ENCODE assay signal across 24 cellular contexts in genomic region chr13:111212517-111212873, GRCh38.
DNase-seq lines count a peak whose midpoint lies in the region; ATAC-seq, FAIRE-seq and TF ChIP-seq lines count a peak whose summit lies in the region.
"Had no signal": no experiment of that assay in that cellular context is flagged by ENCODE, and none has a peak within 500 bp of the region (broad histone marks: within the 10 kb centered on the region; RNA-seq: fewer than 3 reads in every experiment).

No MANE protein-coding gene starts in this region.

- H3K9me3 Mint-ChIP-seq in naive thymus-derived CD4-positive, alpha-beta T cell = no peaks in the 10 kb centered on the region
- no peaks in the 10 kb centered on the region for H3K9me3 Mint-ChIP-seq in activated naive CD4-positive, alpha-beta T cell treated with anti-CD3 and anti-CD28 coated beads for 36 hours
- H3K9me3 Mint-ChIP-seq: activated CD4-positive, alpha-beta T cell treated with anti-CD3 and anti-CD28 coated beads, Interleukin-2, amount 10 ng/mL, durations not matched to agents 24 days and 14 days; activated naive CD4-positive, alpha-beta T cell treated with anti-CD3 and anti-CD28 coated beads, Interleukin-2, amount 10 ng/mL, durations not matched to agents 7 days and 5 days; immature natural killer cell; nephron; T-helper 1 cell treated with Interleukin-12 subunit alpha and Interleukin-12 subunit beta and Interleukin-4 antibody, amounts not matched to agents 30 μg/mL and 1 μg/mL, for 36 hours had no signal

- CTCF ChIA-PET in naive thymus-derived CD4-positive, alpha-beta T cell (lab: Charles Lee) = interaction anchor here (0.8 kb wide), 1 partner anchor 145 kb away, joined by 3 read pairs; no protein-coding TSS in a partner anchor
- CTCF ChIA-PET in activated naive CD4-positive, alpha-beta T cell treated with anti-CD3 and anti-CD28 coated beads for 36 hours (lab: Charles Lee) = no interaction called here

- no peaks in the 10 kb centered on the region for H3K36me3 ChIP-seq in HUES64 (ENCODE audit: insufficient read depth, low read length)
- H3K36me3 ChIP-seq in naive thymus-derived CD4-positive, alpha-beta T cell (ENCODE audit: control insufficient read depth in 2 of 3, insufficient read depth in 3 of 3, low read length in 3 of 3) = peaks cover 0 to 9% (median 0%) of the 10 kb centered on the region in 3 experiments
- H3K36me3 ChIP-seq: right lobe of liver had no signal

- peak overlapping the region; percentile 90 for H3K27ac ChIP-seq in HUES64 (ENCODE audit: low read depth, low read length)
- H3K27ac ChIP-seq in dorsolateral prefrontal cortex = peak overlapping the region in 48 of 59 donors; percentile 22 to 94 (median 84)
- H3K27ac ChIP-seq in naive thymus-derived CD4-positive, alpha-beta T cell (ENCODE audit: low read depth, low read length) = no peak overlapping the region
- peak overlapping the region; percentile 23 for H3K27ac ChIP-seq in substantia nigra (ENCODE audit: low read depth, low read length, poor library complexity, severe bottlenecking)
- H3K27ac ChIP-seq: left lung, right lobe of liver had no signal

- no peak for DNase-seq in dorsolateral prefrontal cortex
- no peak for DNase-seq in naive thymus-derived CD4-positive, alpha-beta T cell
- DNase-seq in substantia nigra (lab: John Stamatoyannopoulos, UW) = peak in 1 of 49 donors; percentile 45
- DNase-seq in activated naive CD4-positive, alpha-beta T cell treated with anti-CD3 and anti-CD28 coated beads for 36 hours = no peak
- DNase-seq in H54 (ENCODE audit: insufficient read length, low spot score) = no peak
- DNase-seq in NCI-H510A (lab: John Stamatoyannopoulos, UW) = no peak
- DNase-seq: ACHN; activated CD4-positive, alpha-beta T cell treated with anti-CD3 and anti-CD28 coated beads, Interleukin-2, amount 10 ng/mL, durations not matched to agents 24 days and 14 days; activated naive CD4-positive, alpha-beta T cell treated with anti-CD3 and anti-CD28 coated beads, Interleukin-2, amount 10 ng/mL, durations not matched to agents 7 days and 5 days; amniotic stem cell; immature natural killer cell; Kasumi-1; left lung; MV-4-11; NCI-H1694; NCI-H2171; NCI-H526; right lobe of liver had no signal

- peaks cover 16 to 95% (median 85%) of the 10 kb centered on the region in 7 donors for H3K4me1 Mint-ChIP-seq in naive thymus-derived CD4-positive, alpha-beta T cell
- H3K4me1 Mint-ChIP-seq in activated naive CD4-positive, alpha-beta T cell treated with anti-CD3 and anti-CD28 coated beads for 36 hours (ENCODE audit: low read depth) = peaks cover 42% of the 10 kb centered on the region

- POLR2A ChIA-PET in naive thymus-derived CD4-positive, alpha-beta T cell (lab: Charles Lee) = no interaction called here

- no peak for ATAC-seq in naive thymus-derived CD4-positive, alpha-beta T cell
- no peak for ATAC-seq in HG03354 (IDR thresholded peaks at IDR 0.05; ENCODE audit: poor library complexity, severe bottlenecking, unreplicated experiment)
- ATAC-seq: left lung, right lobe of liver had no signal

- peaks cover 71% of the 10 kb centered on the region for H3K4me1 ChIP-seq in HUES64 (ENCODE audit: insufficient read depth, low read length)
- no peaks in the 10 kb centered on the region for H3K4me1 ChIP-seq in naive thymus-derived CD4-positive, alpha-beta T cell (ENCODE audit: control insufficient read depth in 2 of 2, insufficient read depth in 2 of 2, low read length in 2 of 2)

- peak overlapping the region in 5 of 9 donors; percentile 1 to 56 (median 35) for H3K27ac Mint-ChIP-seq in naive thymus-derived CD4-positive, alpha-beta T cell
- H3K27ac Mint-ChIP-seq in activated naive CD4-positive, alpha-beta T cell treated with anti-CD3 and anti-CD28 coated beads for 36 hours = no peak overlapping the region
- H3K27ac Mint-ChIP-seq: activated CD4-positive, alpha-beta T cell treated with anti-CD3 and anti-CD28 coated beads, Interleukin-2, amount 10 ng/mL, durations not matched to agents 24 days and 14 days; activated naive CD4-positive, alpha-beta T cell treated with anti-CD3 and anti-CD28 coated beads, Interleukin-2, amount 10 ng/mL, durations not matched to agents 7 days and 5 days; T-helper 1 cell treated with Interleukin-12 subunit alpha and Interleukin-12 subunit beta and Interleukin-4 antibody, amounts not matched to agents 30 μg/mL and 1 μg/mL, for 36 hours had no signal

- peaks cover 0 to 16% (median 4%) of the 10 kb centered on the region in 5 donors for H3K36me3 Mint-ChIP-seq in naive thymus-derived CD4-positive, alpha-beta T cell
- H3K36me3 Mint-ChIP-seq in activated naive CD4-positive, alpha-beta T cell treated with anti-CD3 and anti-CD28 coated beads for 36 hours (ENCODE audit: low read depth) = peaks cover 2% of the 10 kb centered on the region

- no peak for FAIRE-seq in H54 (lab: Jason Lieb, UNC)
- FAIRE-seq: GM18507, RCC 7860 had no signal

- H3K27me3 Mint-ChIP-seq in naive thymus-derived CD4-positive, alpha-beta T cell = no peaks in the 10 kb centered on the region
- H3K27me3 Mint-ChIP-seq in activated naive CD4-positive, alpha-beta T cell treated with anti-CD3 and anti-CD28 coated beads for 36 hours (ENCODE audit: low read depth) = no peaks in the 10 kb centered on the region
- H3K27me3 Mint-ChIP-seq: activated CD4-positive, alpha-beta T cell treated with anti-CD3 and anti-CD28 coated beads, Interleukin-2, amount 10 ng/mL, durations not matched to agents 24 days and 14 days; activated naive CD4-positive, alpha-beta T cell treated with anti-CD3 and anti-CD28 coated beads, Interleukin-2, amount 10 ng/mL, durations not matched to agents 7 days and 5 days had no signal

- no peak for TF ChIP-seq CTCF in dorsolateral prefrontal cortex (IDR thresholded peaks at IDR 0.05 in 54 of 56, conservative IDR thresholded peaks at IDR 0.05 in 2 of 56; ENCODE audit: low read depth in 1 of 56, partially characterized antibody in 56 of 56)

- H3K9ac ChIP-seq in HUES64 (ENCODE audit: low read depth, low read length) = no peak overlapping the region

- H3K9me3 ChIP-seq in HUES64 (ENCODE audit: insufficient read depth, low read depth, low read length) = no peaks in the 10 kb centered on the region
- H3K9me3 ChIP-seq in naive thymus-derived CD4-positive, alpha-beta T cell (ENCODE audit: control insufficient read depth in 2 of 3, low read length in 3 of 3) = no peaks in the 10 kb centered on the region
- H3K9me3 ChIP-seq: left lung, right lobe of liver had no signal

- no peak for TF ChIP-seq POLR2A in H54 (IDR thresholded peaks at IDR 0.05; ENCODE audit: low read depth, low read length)

- intact Hi-C loops in dorsolateral prefrontal cortex (cut with DNase I) = loop anchor here (5.0 to 10.0 kb wide), 4 partner anchors 35 to 498 kb away; partner anchors contain the start of genes ANKRD10 (in 1 of the 2) and ING1 (in 1 of the 2)
- intact Hi-C loops in naive thymus-derived CD4-positive, alpha-beta T cell (cut with micrococcal nuclease) = loop anchor here in 1 of 2 donors (10.0 kb wide), 1 partner anchor 268 kb away; no protein-coding TSS in a partner anchor
- intact Hi-C loops in activated naive CD4-positive, alpha-beta T cell treated with anti-CD3 and anti-CD28 coated beads for 36 hours (cut with micrococcal nuclease) = no loop called here

- no peak overlapping the region for H3K4me3 Mint-ChIP-seq in naive thymus-derived CD4-positive, alpha-beta T cell
- H3K4me3 Mint-ChIP-seq in activated naive CD4-positive, alpha-beta T cell treated with anti-CD3 and anti-CD28 coated beads for 36 hours = no peak overlapping the region
- H3K4me3 Mint-ChIP-seq: activated CD4-positive, alpha-beta T cell treated with anti-CD3 and anti-CD28 coated beads, Interleukin-2, amount 10 ng/mL, durations not matched to agents 24 days and 14 days; activated naive CD4-positive, alpha-beta T cell treated with anti-CD3 and anti-CD28 coated beads, Interleukin-2, amount 10 ng/mL, durations not matched to agents 7 days and 5 days; immature natural killer cell; nephron; T-helper 1 cell treated with Interleukin-12 subunit alpha and Interleukin-12 subunit beta and Interleukin-4 antibody, amounts not matched to agents 30 μg/mL and 1 μg/mL, for 36 hours had no signal

- H3K27me3 ChIP-seq in HUES64 (ENCODE audit: insufficient read depth, low read length) (no peaks in the 10 kb centered on the region), dorsolateral prefrontal cortex (no peaks in the 10 kb centered on the region)
- H3K27me3 ChIP-seq in naive thymus-derived CD4-positive, alpha-beta T cell (ENCODE audit: control insufficient read depth in 2 of 2, insufficient read depth in 2 of 2, low read length in 2 of 2) = no peaks in the 10 kb centered on the region
- H3K27me3 ChIP-seq: left lung, right lobe of liver had no signal

- 0 out of 2 replicates have a peak overlapping the region, but pooled peaks have one; percentile 29 for H3K4me3 ChIP-seq in HUES64 (ENCODE audit: low read length)
- H3K4me3 ChIP-seq in dorsolateral prefrontal cortex = peak overlapping the region in 23 of 59 donors; percentile 1 to 81 (median 46)
- H3K4me3 ChIP-seq in naive thymus-derived CD4-positive, alpha-beta T cell (ENCODE audit: low read length) = no peak overlapping the region
- H3K4me3 ChIP-seq: left lung, right lobe of liver had no signal

- 70% methylated on average over 4 of the region's 4 CpGs for WGBS in HUES64
